32 cellular contexts compared by ENCODE assay signal in genomic region chr4:81965454-81965853, GRCh38.
"Had no signal": no experiment of that assay in that cellular context is flagged by ENCODE, and none has a peak within 500 bp of the region (broad histone marks: within the 10 kb centered on the region; RNA-seq: fewer than 3 reads in every experiment).

No MANE protein-coding gene starts in this region.

- H3K4me3 Mint-ChIP-seq: activated CD4-positive, alpha-beta memory T cell treated with anti-CD3 and anti-CD28 coated beads, Interleukin-2, amount 10 ng/mL, durations not matched to agents 7 days and 5 days; activated CD8-positive, alpha-beta memory T cell treated with anti-CD3 and anti-CD28 coated beads, Interleukin-2, amount 10 ng/mL, durations not matched to agents 7 days and 5 days; activated naive CD4-positive, alpha-beta T cell treated with anti-CD3 and anti-CD28 coated beads, Interleukin-2, amount 10 ng/mL, durations not matched to agents 7 days and 5 days; activated naive CD8-positive, alpha-beta T cell; central memory CD8-positive, alpha-beta T cell had no signal

- H3K36me3 Mint-ChIP-seq: activated CD8-positive, alpha-beta memory T cell treated with anti-CD3 and anti-CD28 coated beads, Interleukin-2, amount 10 ng/mL, durations not matched to agents 7 days and 5 days; activated naive CD4-positive, alpha-beta T cell treated with anti-CD3 and anti-CD28 coated beads, Interleukin-2, amount 10 ng/mL, durations not matched to agents 7 days and 5 days; activated naive CD8-positive, alpha-beta T cell had no signal

- H3K4me1 Mint-ChIP-seq: activated CD4-positive, alpha-beta memory T cell treated with anti-CD3 and anti-CD28 coated beads, Interleukin-2, amount 10 ng/mL, durations not matched to agents 7 days and 5 days; central memory CD8-positive, alpha-beta T cell had no signal

- H3K27ac ChIP-seq: ascending aorta, cardiac muscle cell, colonic mucosa, SJCRH30, WERI-Rb-1 had no signal

- DNase-seq: activated CD4-positive, alpha-beta memory T cell treated with anti-CD3 and anti-CD28 coated beads, Interleukin-2, amount 10 ng/mL, durations not matched to agents 7 days and 5 days; activated CD4-positive, alpha-beta T cell treated with anti-CD3 and anti-CD28 coated beads for 1 hour; activated CD4-positive, alpha-beta T cell treated with anti-CD3 and anti-CD28 coated beads for 48 hours; activated CD4-positive, CD25-positive, alpha-beta regulatory T cell; activated CD8-positive, alpha-beta memory T cell treated with anti-CD3 and anti-CD28 coated beads for 24 hours; activated CD8-positive, alpha-beta memory T cell treated with anti-CD3 and anti-CD28 coated beads, Interleukin-2, amount 10 ng/mL, durations not matched to agents 7 days and 5 days; activated CD8-positive, alpha-beta memory T cell treated with anti-CD3 and anti-CD28 coated beads, Interleukin-2, amount 50 U/mL, for 48 hours; activated effector memory CD4-positive, alpha-beta T cell treated with Interleukin-2 at 50 U/mL for 16 hours; activated naive CD4-positive, alpha-beta T cell treated with anti-CD3 and anti-CD28 coated beads, Interleukin-2, amount 10 ng/mL, durations not matched to agents 7 days and 5 days; activated T-cell treated with anti-CD3 and anti-CD28 coated beads, Interleukin-2, amount 50 U/mL, for 48 hours; amygdala; colonic mucosa; MG63; MV-4-11; NCI-H1092; NCI-H1417 treated with DMSO at 0.1 percent for 48 hours; NCI-H187 treated with DMSO at 0.1 percent for 48 hours; NCI-H2081; NCI-H345; NCI-H510A; NCI-H526; NCI-H748 treated with DMSO at 0.1 percent for 48 hours; OCI-M1; Right ventricle myocardium superior; SJCRH30; T1000; WERI-Rb-1 had no signal

- H3K4me1 ChIP-seq: ascending aorta, colonic mucosa, SJCRH30 had no signal

- H3K27me3 ChIP-seq: ascending aorta, cardiac muscle cell, colonic mucosa, MG63 had no signal

- H3K27me3 Mint-ChIP-seq: activated CD4-positive, alpha-beta memory T cell treated with anti-CD3 and anti-CD28 coated beads, Interleukin-2, amount 10 ng/mL, durations not matched to agents 7 days and 5 days; activated naive CD4-positive, alpha-beta T cell treated with anti-CD3 and anti-CD28 coated beads, Interleukin-2, amount 10 ng/mL, durations not matched to agents 7 days and 5 days; activated naive CD8-positive, alpha-beta T cell had no signal

- H3K27ac Mint-ChIP-seq: activated CD4-positive, alpha-beta memory T cell treated with anti-CD3 and anti-CD28 coated beads, Interleukin-2, amount 10 ng/mL, durations not matched to agents 7 days and 5 days; activated CD8-positive, alpha-beta memory T cell treated with anti-CD3 and anti-CD28 coated beads, Interleukin-2, amount 10 ng/mL, durations not matched to agents 7 days and 5 days; activated naive CD4-positive, alpha-beta T cell treated with anti-CD3 and anti-CD28 coated beads, Interleukin-2, amount 10 ng/mL, durations not matched to agents 7 days and 5 days; activated naive CD8-positive, alpha-beta T cell had no signal

- H3K4me3 ChIP-seq: ascending aorta, cardiac muscle cell, colonic mucosa, MG63, SJCRH30, SK-N-MC had no signal

- H3K9me3 ChIP-seq: ascending aorta, colonic mucosa, MG63, SJCRH30 had no signal

- H3K36me3 ChIP-seq: ascending aorta, cardiac muscle cell, colonic mucosa, MG63, SJCRH30, WERI-Rb-1 had no signal

- H3K9me3 Mint-ChIP-seq: activated CD4-positive, alpha-beta memory T cell treated with anti-CD3 and anti-CD28 coated beads, Interleukin-2, amount 10 ng/mL, durations not matched to agents 7 days and 5 days; activated naive CD4-positive, alpha-beta T cell treated with anti-CD3 and anti-CD28 coated beads, Interleukin-2, amount 10 ng/mL, durations not matched to agents 7 days and 5 days; central memory CD8-positive, alpha-beta T cell had no signal

- ATAC-seq: activated CD8-positive, alpha-beta memory T cell treated with anti-CD3 and anti-CD28 coated beads, Interleukin-2, amount 10 ng/mL, durations not matched to agents 7 days and 5 days had no signal
